Comparison of ENCODE assay signal across 8 cellular contexts in the genomic region with DNA sequence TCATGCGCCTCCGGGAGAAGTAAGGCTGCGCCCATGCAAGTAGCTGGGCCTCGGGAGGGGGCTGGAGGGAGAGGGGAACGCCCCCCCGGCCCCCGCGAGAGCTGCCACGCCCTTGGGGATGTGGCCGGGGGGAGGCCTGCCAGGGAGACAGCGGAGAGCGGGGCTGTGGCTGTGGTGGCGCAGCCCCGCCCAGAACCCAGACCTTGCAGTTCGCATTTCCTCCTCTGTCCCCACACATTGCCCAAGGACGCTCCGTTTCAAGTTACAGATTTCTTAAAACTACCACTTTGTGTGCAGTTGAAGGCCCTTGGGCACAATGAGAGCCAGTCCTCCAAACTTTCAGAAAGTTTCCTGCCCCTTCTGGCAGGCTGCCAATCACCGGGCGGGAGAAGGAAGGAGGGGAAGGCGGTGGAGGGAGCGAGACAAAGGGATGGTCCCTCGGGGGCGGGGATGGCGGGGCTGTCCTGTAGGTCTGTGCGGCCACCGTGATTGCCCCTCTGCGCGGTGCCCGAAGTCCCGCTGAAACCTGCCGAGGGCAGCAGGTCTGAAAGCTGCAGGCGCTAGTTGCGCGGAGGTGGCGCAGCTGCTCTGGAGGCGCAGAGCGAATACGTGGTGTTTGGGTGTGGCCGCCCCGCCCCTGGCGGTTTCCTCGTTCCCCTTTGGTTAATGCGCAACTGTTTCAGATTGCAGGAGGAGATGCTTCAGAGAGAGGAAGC. TPM values are rescaled to one million over a fixed set of nuclear protein-coding genes. Genes with fewer than 3 reads are reported as not detected.
DNase-seq lines count a peak whose midpoint lies in the region; ATAC-seq, FAIRE-seq and TF ChIP-seq lines count a peak whose summit lies in the region.

No MANE protein-coding gene starts in this region.

- no TSS peak for BruUV-seq in Caco-2 (replicated peaks; lab: Mats Ljungman, UMichigan)

- H3K27ac ChIP-seq in HL-60 (replicated peaks): peak overlapping the region; percentile 86
- peak overlapping the region; percentile 75 to 93 (median 85) for H3K27ac ChIP-seq in pancreas

- H3K4me1 Mint-ChIP-seq in Caco-2 (ENCODE audit: low read depth, unreplicated experiment): no peaks in the 10 kb centered on the region
- H3K4me1 Mint-ChIP-seq in type B pancreatic cell (ENCODE audit: unreplicated experiment): peaks cover 32% of the 10 kb centered on the region

- peak; percentile 85 to 89 for DNase-seq in Caco-2
- DNase-seq in GM20000 (ENCODE audit: low spot score): peak; percentile 75
- DNase-seq in HL-60 (ENCODE audit: low read depth in 1 of 2, low spot score in 1 of 2): peak; percentile 75 to 88
- DNase-seq in RKO (ENCODE audit: low spot score): peak; percentile 98
- DNase-seq in activated effector memory CD4-positive, alpha-beta T cell treated with anti-CD3 and anti-CD28 coated beads, Interleukin-2, amount 50 U/mL, for 16 hours: peak; percentile 95
- DNase-seq in germinal center (ENCODE audit: low spot score): peak; percentile 69
- peak; percentile 80 to 91 (median 84) for DNase-seq in pancreas
- DNase-seq in type B pancreatic cell (ENCODE audit: extremely low spot score, unreplicated experiment): peak; percentile 83

- H3K9me3 Mint-ChIP-seq in Caco-2 (ENCODE audit: unreplicated experiment) (no peaks in the 10 kb centered on the region), type B pancreatic cell (no peaks in the 10 kb centered on the region)

- FAIRE-seq in pancreas (lab: Jason Lieb, UNC): no peak

- TF ChIP-seq CTCF in Caco-2 (IDR thresholded peaks at IDR 0.05; ENCODE audit: insufficient read depth in 1 of 2, low read depth in 1 of 2, low read length in 1 of 2, severe bottlenecking in 1 of 2, unreplicated experiment in 1 of 2) (no peak), GM20000 (IDR thresholded peaks at IDR 0.05; ENCODE audit: extremely low read depth, missing control alignments) (no peak), HL-60 (IDR thresholded peaks at IDR 0.05; ENCODE audit: insufficient read depth, low read length) (no peak), pancreas (IDR thresholded peaks at IDR 0.05) (no peak), type B pancreatic cell (conservative IDR thresholded peaks at IDR 0.05) (no peak)

- H3K36me3 ChIP-seq in Caco-2 (ENCODE audit: control insufficient read depth, insufficient read depth, low read length): no peaks in the 10 kb centered on the region
- H3K36me3 ChIP-seq in pancreas: peaks cover 0 to 8% (median 0%) of the 10 kb centered on the region in 3 donors

- intact Hi-C loops in Caco-2 (cut with micrococcal nuclease; ENCODE audit: unreplicated experiment) (loop anchor here (1.0 to 2.0 kb wide), 6 partner anchors 29 to 413 kb away; partner anchors contain the start of genes RSU1 and TRDMT1), pancreas (cut with DNase I) (no loop called here)

- peak; percentile 65 to 71 (median 70) for ATAC-seq in pancreas

- H3K9me3 ChIP-seq in Caco-2 (no peaks in the 10 kb centered on the region), pancreas (no peaks in the 10 kb centered on the region)

- H3K4me3 ChIP-seq in Caco-2 (ENCODE audit: low read depth, low read length) (peak overlapping the region; percentile 58), HL-60 (replicated peaks; ENCODE audit: insufficient read depth, low read length) (peak overlapping the region; percentile 47), pancreas (peak overlapping the region; percentile 43 to 71 (median 57))

- CTCF ChIA-PET in Caco-2 (lab: Charles Lee): interaction anchor here (0.6 to 1.8 kb wide), 13 partner anchors 10 to 413 kb away, joined by 3 to 7 read pairs (median 3); partner anchors contain the start of genes RSU1 and TRDMT1

- H3K4me1 ChIP-seq in Caco-2: peaks cover 21% of the 10 kb centered on the region
- H3K4me1 ChIP-seq in pancreas: peaks cover 8 to 35% (median 21%) of the 10 kb centered on the region in 3 donors

- H3K4me3 Mint-ChIP-seq in Caco-2 (ENCODE audit: unreplicated experiment) (peak overlapping the region; percentile 78), type B pancreatic cell (peak overlapping the region; percentile 97)

- peak overlapping the region; percentile 58 for H3K27ac Mint-ChIP-seq in Caco-2 (ENCODE audit: unreplicated experiment)
- peak overlapping the region; percentile 95 for H3K27ac Mint-ChIP-seq in type B pancreatic cell

- H3K27me3 Mint-ChIP-seq in Caco-2 (ENCODE audit: insufficient read depth, unreplicated experiment) (peaks cover 16% of the 10 kb centered on the region), type B pancreatic cell (peaks cover 35% of the 10 kb centered on the region)

- H3K36me3 Mint-ChIP-seq in Caco-2 (ENCODE audit: insufficient read depth, unreplicated experiment) (peaks cover 17% of the 10 kb centered on the region), type B pancreatic cell (peaks cover 28% of the 10 kb centered on the region)

- POLR2A ChIA-PET in Caco-2 (lab: Charles Lee): interaction anchor here (1.0 kb wide), 1 partner anchor 413 kb away, joined by 4 read pairs; the partner anchor contains the start of gene RSU1

- H3K27me3 ChIP-seq in Caco-2 (replicated peaks; ENCODE audit: control insufficient read depth, insufficient read depth, low read length): no peaks in the 10 kb centered on the region; the same call in none of the 2 replicates
- no peaks in the 10 kb centered on the region for H3K27me3 ChIP-seq in HL-60 (ENCODE audit: insufficient read depth, poor library complexity, severe bottlenecking)
- H3K27me3 ChIP-seq in pancreas: no peaks in the 10 kb centered on the region

- WGBS in pancreas, 2 donors: 0% methylated on average over 36 to 43 of the region's 43 CpGs

RNA-seq across cellular contexts. Expression of gene VIM, which starts 2.1 kb away (rescaled TPM):
- total RNA-seq in Caco-2 (2022): 50.4 and 53.7 TPM in 2 replicates
- total RNA-seq in pancreas: 100 to 1,000 TPM; 133 to 546 (median 215) TPM
- 100 to 1,000 TPM; 159 to 168 TPM for polyA plus RNA-seq in pancreas
- total RNA-seq in type B pancreatic cell (ENCODE audit: low replicate concordance): 102 and 2,500 TPM in 2 replicates

RNA-seq across cellular contexts. Expression of gene TRDMT1, which starts 28.7 kb away (rescaled TPM):
- total RNA-seq in Caco-2 (2022) (8.6 and 11.0 TPM in 2 replicates), pancreas (1 to 10 TPM; 2.5 to 3.9 (median 3.2) TPM), type B pancreatic cell (ENCODE audit: low replicate concordance) (3.9 and 9.0 TPM in 2 replicates)
- 1 to 10 TPM; 1.4 to 2.0 TPM for polyA plus RNA-seq in pancreas

Comparison
In these comparisons a context has a peak if more than half of its experiments do, and no peak if none do; other contexts are left out.
1. Peak in every context shown above with its lines: DNase-seq, ATAC-seq, H3K4me3 ChIP-seq and H3K27ac ChIP-seq.